Comparison of ENCODE assay signal across 22 cellular contexts in the genomic region with DNA sequence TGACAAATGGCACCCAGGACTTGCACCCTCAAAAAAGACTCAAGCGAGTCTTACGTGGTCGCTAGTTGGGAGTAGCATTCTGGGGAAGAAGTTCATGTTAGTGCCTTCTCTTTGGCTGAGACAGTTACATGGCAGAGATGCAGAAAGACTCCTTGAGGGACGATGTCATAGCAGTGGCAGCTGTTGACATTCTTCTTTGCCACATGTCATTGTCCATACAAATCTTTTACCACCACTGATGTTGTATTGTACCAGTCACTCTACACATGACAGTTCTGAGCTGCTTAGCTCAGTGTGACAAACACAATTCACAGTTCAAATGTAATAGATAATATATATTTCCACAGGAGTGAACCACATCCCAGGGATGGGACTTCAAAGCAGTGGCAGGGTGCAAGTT.
"Had no signal": no experiment of that assay in that cellular context is flagged by ENCODE, and none has a peak within 500 bp of the region (broad histone marks: within the 10 kb centered on the region; RNA-seq: fewer than 3 reads in every experiment).

No MANE protein-coding gene starts in this region.

- DNase-seq: activated CD4-positive, alpha-beta memory T cell treated with anti-CD3 and anti-CD28 coated beads, Interleukin-2, amount 10 ng/mL, durations not matched to agents 7 days and 5 days; activated CD4-positive, alpha-beta T cell treated with anti-CD3 and anti-CD28 coated beads, Interleukin-2, amount 10 ng/mL, durations not matched to agents 24 days and 14 days; activated effector memory CD4-positive, alpha-beta T cell treated with anti-CD3 and anti-CD28 coated beads, Interleukin-2, amount 50 U/mL, for 16 hours; anterior cingulate cortex; body of pancreas; caudate nucleus; effector CD8-positive, alpha-beta T cell; foreskin melanocyte; hippocampal formation; left cardiac atrium; mucosa of descending colon; naive thymus-derived CD4-positive, alpha-beta T cell; stimulated activated CD4-positive, alpha-beta T cell treated with anti-CD3 and anti-CD28 coated beads, Interleukin-4, amount 100 ng/mL, for 4 hours; substantia nigra; thyroid gland; upper lobe of right lung had no signal

- H3K9me3 Mint-ChIP-seq: activated CD4-positive, alpha-beta memory T cell treated with anti-CD3 and anti-CD28 coated beads, Interleukin-2, amount 10 ng/mL, durations not matched to agents 7 days and 5 days; activated CD4-positive, alpha-beta T cell treated with anti-CD3 and anti-CD28 coated beads, Interleukin-2, amount 10 ng/mL, durations not matched to agents 24 days and 14 days; activated naive CD4-positive, alpha-beta T cell treated with anti-CD3 and anti-CD28 coated beads, Interleukin-2, amount 50 U/mL, for 24 hours; dendritic cell treated with granulocyte-macrophage colony-stimulating factor and Interleukin-4, amounts not matched to agents 40 ng/mL and 50 ng/mL, for 4 days; stimulated activated naive CD8-positive, alpha-beta T cell treated with anti-CD3 and anti-CD28 coated beads, Interleukin-15, Interleukin-2, amounts not matched to agents 100 ng/mL and 50 ng/mL, for 24 hours; T-helper 2 cell treated with Interferon-gamma antibody and Interleukin-4, amounts not matched to agents 5 μg/mL and 100 μg/mL, for 36 hours had no signal

- ATAC-seq: activated CD4-positive, CD25-positive, alpha-beta regulatory T cell treated with anti-CD3 and anti-CD28 coated beads, Interleukin-2, amount 50 U/mL, for 24 hours; body of pancreas; left cardiac atrium; mucosa of descending colon; naive thymus-derived CD4-positive, alpha-beta T cell; upper lobe of right lung had no signal

- H3K4me3 Mint-ChIP-seq: activated CD4-positive, alpha-beta memory T cell treated with anti-CD3 and anti-CD28 coated beads, Interleukin-2, amount 10 ng/mL, durations not matched to agents 7 days and 5 days; activated CD4-positive, alpha-beta T cell treated with anti-CD3 and anti-CD28 coated beads, Interleukin-2, amount 10 ng/mL, durations not matched to agents 24 days and 14 days; activated naive CD4-positive, alpha-beta T cell treated with anti-CD3 and anti-CD28 coated beads, Interleukin-2, amount 50 U/mL, for 24 hours; dendritic cell treated with granulocyte-macrophage colony-stimulating factor and Interleukin-4, amounts not matched to agents 40 ng/mL and 50 ng/mL, for 4 days; naive thymus-derived CD4-positive, alpha-beta T cell; stimulated activated naive CD8-positive, alpha-beta T cell treated with anti-CD3 and anti-CD28 coated beads, Interleukin-15, Interleukin-2, amounts not matched to agents 100 ng/mL and 50 ng/mL, for 24 hours; T-helper 2 cell treated with Interferon-gamma antibody and Interleukin-4, amounts not matched to agents 5 μg/mL and 100 μg/mL, for 36 hours had no signal

- H3K27me3 Mint-ChIP-seq: activated CD4-positive, alpha-beta memory T cell treated with anti-CD3 and anti-CD28 coated beads, Interleukin-2, amount 10 ng/mL, durations not matched to agents 7 days and 5 days; activated CD4-positive, alpha-beta T cell treated with anti-CD3 and anti-CD28 coated beads, Interleukin-2, amount 10 ng/mL, durations not matched to agents 24 days and 14 days; dendritic cell treated with granulocyte-macrophage colony-stimulating factor and Interleukin-4, amounts not matched to agents 40 ng/mL and 50 ng/mL, for 4 days; progenitor cell of endocrine pancreas; stimulated activated naive CD8-positive, alpha-beta T cell treated with anti-CD3 and anti-CD28 coated beads, Interleukin-15, Interleukin-2, amounts not matched to agents 100 ng/mL and 50 ng/mL, for 24 hours had no signal

- H3K36me3 Mint-ChIP-seq: activated naive CD4-positive, alpha-beta T cell treated with anti-CD3 and anti-CD28 coated beads, Interleukin-2, amount 50 U/mL, for 24 hours; naive thymus-derived CD4-positive, alpha-beta T cell had no signal

- H3K4me1 Mint-ChIP-seq: activated CD4-positive, alpha-beta memory T cell treated with anti-CD3 and anti-CD28 coated beads, Interleukin-2, amount 10 ng/mL, durations not matched to agents 7 days and 5 days; activated CD4-positive, alpha-beta T cell treated with anti-CD3 and anti-CD28 coated beads, Interleukin-2, amount 10 ng/mL, durations not matched to agents 24 days and 14 days; activated naive CD4-positive, alpha-beta T cell treated with anti-CD3 and anti-CD28 coated beads, Interleukin-2, amount 50 U/mL, for 24 hours; naive thymus-derived CD4-positive, alpha-beta T cell had no signal

- H3K27ac Mint-ChIP-seq: activated CD4-positive, alpha-beta memory T cell treated with anti-CD3 and anti-CD28 coated beads, Interleukin-2, amount 10 ng/mL, durations not matched to agents 7 days and 5 days; activated CD4-positive, alpha-beta T cell treated with anti-CD3 and anti-CD28 coated beads, Interleukin-2, amount 10 ng/mL, durations not matched to agents 24 days and 14 days; activated naive CD4-positive, alpha-beta T cell treated with anti-CD3 and anti-CD28 coated beads, Interleukin-2, amount 50 U/mL, for 24 hours; dendritic cell treated with granulocyte-macrophage colony-stimulating factor and Interleukin-4, amounts not matched to agents 40 ng/mL and 50 ng/mL, for 4 days; naive thymus-derived CD4-positive, alpha-beta T cell; progenitor cell of endocrine pancreas; stimulated activated naive CD8-positive, alpha-beta T cell treated with anti-CD3 and anti-CD28 coated beads, Interleukin-15, Interleukin-2, amounts not matched to agents 100 ng/mL and 50 ng/mL, for 24 hours; T-helper 2 cell treated with Interferon-gamma antibody and Interleukin-4, amounts not matched to agents 5 μg/mL and 100 μg/mL, for 36 hours had no signal
